Comparison of ENCODE assay signal across 14 cellular contexts in genomic region chr2:173290046-173290445, GRCh38.
A peak's percentile ranks its signal among the peaks of the same experiment; 100 is the strongest.
DNase-seq lines count a peak whose midpoint lies in the region; ATAC-seq and TF ChIP-seq lines count a peak whose summit lies in the region.
"Had no signal": no experiment of that assay in that cellular context is flagged by ENCODE, and none has a peak within 500 bp of the region (broad histone marks: within the 10 kb centered on the region; RNA-seq: fewer than 3 reads in every experiment).

No MANE protein-coding gene starts in this region.

- H3K36me3 Mint-ChIP-seq in activated T-helper 17 cell treated with anti-CD3 and anti-CD28 coated beads, Interleukin-2, amount 50 U/mL, for 72 hours (ENCODE audit: low read depth) = no peaks in the 10 kb centered on the region
- no peaks in the 10 kb centered on the region for H3K36me3 Mint-ChIP-seq in nephron progenitor cell (ENCODE audit: low read depth)
- H3K36me3 Mint-ChIP-seq: CD4-positive, alpha-beta memory T cell had no signal

- peak; percentile 5 for DNase-seq in HS-27A (ENCODE audit: low read depth)
- peak; percentile 20 for DNase-seq in choroid plexus epithelial cell (ENCODE audit: low read depth)
- DNase-seq in nephron progenitor cell = no peak
- no peak for DNase-seq in NCI-H2196 (lab: John Stamatoyannopoulos, UW; ENCODE audit: unreplicated experiment)
- no peak for DNase-seq in stimulated activated naive CD8-positive, alpha-beta T cell treated with anti-CD3 and anti-CD28 coated beads, Interleukin-15, amount 100 ng/mL, for 72 hours
- DNase-seq in SW 1271 (lab: John Stamatoyannopoulos, UW) = no peak
- DNase-seq: ACHN; CD4-positive, alpha-beta memory T cell; DMS79; HCEC 1CT; HFFc6 had no signal

- H3K4me3 Mint-ChIP-seq in activated T-helper 17 cell treated with anti-CD3 and anti-CD28 coated beads, Interleukin-2, amount 50 U/mL, for 72 hours = no peak overlapping the region
- H3K4me3 Mint-ChIP-seq in nephron progenitor cell = no peak overlapping the region
- H3K4me3 Mint-ChIP-seq in stimulated activated naive CD8-positive, alpha-beta T cell treated with anti-CD3 and anti-CD28 coated beads, Interleukin-15, amount 100 ng/mL, for 72 hours = no peak overlapping the region
- H3K4me3 Mint-ChIP-seq: B cell; CD4-positive, alpha-beta memory T cell; HFFc6 had no signal

- TF ChIP-seq CTCF in choroid plexus epithelial cell (conservative IDR thresholded peaks at IDR 0.05; ENCODE audit: low read depth, low read length) = no peak
- no peak for TF ChIP-seq CTCF in nephron progenitor cell (IDR thresholded peaks at IDR 0.05)

- peaks cover 9% of the 10 kb centered on the region for H3K27me3 Mint-ChIP-seq in activated T-helper 17 cell treated with anti-CD3 and anti-CD28 coated beads, Interleukin-2, amount 50 U/mL, for 72 hours
- no peaks in the 10 kb centered on the region for H3K27me3 Mint-ChIP-seq in nephron progenitor cell (ENCODE audit: low read depth, poor library complexity)
- no peaks in the 10 kb centered on the region for H3K27me3 Mint-ChIP-seq in stimulated activated naive CD8-positive, alpha-beta T cell treated with anti-CD3 and anti-CD28 coated beads, Interleukin-15, amount 100 ng/mL, for 72 hours
- H3K27me3 Mint-ChIP-seq: B cell had no signal

- peak overlapping the region; percentile 22 for H3K27ac Mint-ChIP-seq in activated T-helper 17 cell treated with anti-CD3 and anti-CD28 coated beads, Interleukin-2, amount 50 U/mL, for 72 hours
- peak overlapping the region; percentile 11 for H3K27ac Mint-ChIP-seq in nephron progenitor cell
- no peak overlapping the region for H3K27ac Mint-ChIP-seq in stimulated activated naive CD8-positive, alpha-beta T cell treated with anti-CD3 and anti-CD28 coated beads, Interleukin-15, amount 100 ng/mL, for 72 hours
- H3K27ac Mint-ChIP-seq: B cell; CD4-positive, alpha-beta memory T cell; HFFc6 had no signal

- H3K9me3 Mint-ChIP-seq in activated T-helper 17 cell treated with anti-CD3 and anti-CD28 coated beads, Interleukin-2, amount 50 U/mL, for 72 hours = no peaks in the 10 kb centered on the region
- H3K9me3 Mint-ChIP-seq in nephron progenitor cell = peaks cover 25% of the 10 kb centered on the region
- no peaks in the 10 kb centered on the region for H3K9me3 Mint-ChIP-seq in stimulated activated naive CD8-positive, alpha-beta T cell treated with anti-CD3 and anti-CD28 coated beads, Interleukin-15, amount 100 ng/mL, for 72 hours
- H3K9me3 Mint-ChIP-seq: HFFc6 had no signal

- H3K4me3 ChIP-seq in choroid plexus epithelial cell (ENCODE audit: low read depth, low read length) = no peak overlapping the region

- H3K4me1 Mint-ChIP-seq in activated T-helper 17 cell treated with anti-CD3 and anti-CD28 coated beads, Interleukin-2, amount 50 U/mL, for 72 hours = peaks cover 14% of the 10 kb centered on the region
- H3K4me1 Mint-ChIP-seq in nephron progenitor cell = peaks cover 5% of the 10 kb centered on the region
- peaks cover 5% of the 10 kb centered on the region for H3K4me1 Mint-ChIP-seq in stimulated activated naive CD8-positive, alpha-beta T cell treated with anti-CD3 and anti-CD28 coated beads, Interleukin-15, amount 100 ng/mL, for 72 hours
- H3K4me1 Mint-ChIP-seq: B cell had no signal

- ATAC-seq in activated T-helper 17 cell treated with anti-CD3 and anti-CD28 coated beads, Interleukin-2, amount 50 U/mL, for 72 hours (replicated peaks) = no peak
- no peak for ATAC-seq in stimulated activated naive CD8-positive, alpha-beta T cell treated with anti-CD3 and anti-CD28 coated beads, Interleukin-15, amount 100 ng/mL, for 72 hours
- no peak for ATAC-seq in GM21529 (IDR thresholded peaks at IDR 0.05; ENCODE audit: unreplicated experiment)

Comparison
In these comparisons a context has a peak if more than half of its experiments do, and no peak if none do; other contexts are left out.
1. DNase-seq: peak in HS-27A (single experiment) and choroid plexus epithelial cell (single experiment); none in nephron progenitor cell (single experiment), NCI-H2196 (single experiment), stimulated activated naive CD8-positive, alpha-beta T cell treated with anti-CD3 and anti-CD28 coated beads, Interleukin-15, amount 100 ng/mL, for 72 hours (0 of 2) and SW 1271 (0 of 2).
2. H3K27ac Mint-ChIP-seq: peak in activated T-helper 17 cell treated with anti-CD3 and anti-CD28 coated beads, Interleukin-2, amount 50 U/mL, for 72 hours (single experiment) and nephron progenitor cell (single experiment); none in stimulated activated naive CD8-positive, alpha-beta T cell treated with anti-CD3 and anti-CD28 coated beads, Interleukin-15, amount 100 ng/mL, for 72 hours (0 of 2).